In genomic region chr2:177622516-177622915, GRCh38 we compare ENCODE assay signal across 1 cellular context.
TF ChIP-seq lines count a peak whose summit lies in the region.

No MANE protein-coding gene starts in this region.

TF ChIP-seq in GM23338, 12 proteins besides CTCF, POLR2A, EP300 and RAD21 (continued from another document):
- TF ChIP-seq ZNF462 (CRISPR knock-in tag; IDR thresholded peaks at IDR 0.05) = no peak
- TF ChIP-seq EZH2phosphoT487 (IDR thresholded peaks at IDR 0.05; ENCODE audit: unreplicated experiment) = no peak
- no peak for TF ChIP-seq CREB1 (CRISPR knock-in tag; IDR thresholded peaks at IDR 0.05; ENCODE audit: low read depth)
